8 cellular contexts compared by ENCODE assay signal in the genomic region with DNA sequence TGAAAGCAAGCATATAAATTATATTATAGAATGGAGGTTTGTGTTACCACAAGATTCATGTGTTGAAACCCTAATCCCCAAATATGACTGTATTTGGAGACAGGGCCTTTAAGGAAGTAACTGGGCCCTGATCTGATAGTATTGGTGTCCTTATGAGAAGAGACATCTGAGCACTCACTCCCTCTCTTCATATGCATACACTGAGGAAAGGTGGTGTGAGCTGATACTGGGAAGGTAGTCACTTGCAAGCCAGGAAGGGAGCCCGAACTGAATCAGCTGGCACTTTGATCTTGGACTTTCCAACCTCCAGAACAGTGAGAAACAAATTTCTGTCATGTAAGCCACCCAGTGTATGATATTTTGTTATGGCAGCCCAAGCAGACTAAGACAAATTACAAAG.
"Had no signal": no experiment of that assay in that cellular context is flagged by ENCODE, and none has a peak within 500 bp of the region (broad histone marks: within the 10 kb centered on the region; RNA-seq: fewer than 3 reads in every experiment).

No MANE protein-coding gene starts in this region.

- H3K36me3 ChIP-seq: HAP-1 had no signal

- ATAC-seq: GM23338, HCT116 had no signal

- DNase-seq: H7, HFFc6, IMR-90, KBM-7 had no signal

- H2AFZ ChIP-seq: GM23338 had no signal

- H3K4me2 ChIP-seq: GM23338 had no signal

- H3K9me3 ChIP-seq: HAP-1 had no signal

- H3K27ac ChIP-seq: HL-60 had no signal

- H3K4me3 ChIP-seq: GM23338, HAP-1 had no signal
